In the genomic region with DNA sequence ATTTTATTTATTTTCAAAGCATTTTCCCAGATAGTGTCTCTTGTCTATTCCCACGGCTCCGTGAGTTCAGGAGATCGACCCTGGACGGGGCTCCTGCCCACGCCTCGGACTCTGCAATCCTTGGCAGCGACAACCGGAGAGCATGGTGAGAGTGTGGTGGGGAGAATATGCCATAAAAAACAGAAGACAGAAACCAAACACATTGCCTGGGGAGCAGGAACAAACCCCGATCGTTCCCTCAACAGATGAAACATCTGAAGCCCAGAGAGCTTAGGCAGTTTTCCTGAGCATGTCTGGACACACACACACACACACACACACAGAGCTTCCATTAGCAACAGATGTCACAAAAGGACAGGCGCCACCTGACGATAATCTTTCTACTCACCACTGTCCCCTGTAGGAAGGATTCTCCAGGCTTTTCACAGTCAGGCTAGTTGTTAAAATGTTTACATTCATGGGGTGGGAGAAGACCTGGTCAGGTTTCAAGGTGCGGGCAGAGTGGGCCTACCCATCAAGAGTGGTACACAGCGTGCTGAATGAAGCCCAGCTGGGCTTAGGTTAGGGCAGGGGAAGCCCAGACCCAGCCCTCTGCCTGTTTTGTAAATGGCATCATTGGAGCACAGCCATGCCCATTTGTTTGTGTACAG, we compare ENCODE assay signal across 9 cellular contexts.
A peak's percentile ranks its signal among the peaks of the same experiment; 100 is the strongest.
DNase-seq lines count a peak whose midpoint lies in the region; ATAC-seq and TF ChIP-seq lines count a peak whose summit lies in the region.
"Had no signal": no experiment of that assay in that cellular context is flagged by ENCODE, and none has a peak within 500 bp of the region (broad histone marks: within the 10 kb centered on the region; RNA-seq: fewer than 3 reads in every experiment).

No MANE protein-coding gene starts in this region.

- no peaks in the 10 kb centered on the region for H3K79me2 ChIP-seq in osteoblast (ENCODE audit: insufficient read depth, low read length)

- peaks cover 0 to 5% of the 10 kb centered on the region in 2 donors for H3K4me1 Mint-ChIP-seq in natural killer cell

- H2AFZ ChIP-seq in osteoblast (ENCODE audit: low read length), result peak overlapping the region; percentile 31

- H3K4me1 ChIP-seq in osteoblast (ENCODE audit: insufficient read depth, low read length), result no peaks in the 10 kb centered on the region

- no peak overlapping the region for H3K4me3 Mint-ChIP-seq in natural killer cell

- no peaks in the 10 kb centered on the region for H4K20me1 ChIP-seq in osteoblast (ENCODE audit: insufficient read depth, low read length)

- H3K4me3 ChIP-seq in osteoblast (ENCODE audit: insufficient read depth, low read length), result no peak overlapping the region
- H3K4me3 ChIP-seq: GM12878 had no signal

- no peak overlapping the region for H3K27ac Mint-ChIP-seq in natural killer cell

- peak overlapping the region; percentile 63 for H3K27ac ChIP-seq in cingulate gyrus (ENCODE audit: low read depth, low read length)
- H3K27ac ChIP-seq in osteoblast (ENCODE audit: low read depth, low read length), result no peak overlapping the region

- ATAC-seq in natural killer cell, result no peak
- ATAC-seq in HG03280 (IDR thresholded peaks at IDR 0.05; ENCODE audit: unreplicated experiment), result no peak
- ATAC-seq: GM12878 had no signal

- DNase-seq in GM04503 (ENCODE audit: low read depth), result peak; percentile 9
- peak; percentile 80 for DNase-seq in NCI-H2107 treated with DMSO at 0.1 percent for 48 hours (lab: John Stamatoyannopoulos, UW; ENCODE audit: unreplicated experiment)
- DNase-seq in osteoblast (ENCODE audit: insufficient read length, low spot score, missing footprints), result no peak
- no peak for DNase-seq in activated gamma-delta T cell treated with Interleukin-2 at 50 U/mL for 16 hours
- no peak for DNase-seq in natural killer cell
- DNase-seq in COLO829 (ENCODE audit: low spot score), result no peak

- peaks cover 4% of the 10 kb centered on the region for H3K9me3 ChIP-seq in osteoblast (ENCODE audit: low read depth, low read length)

- peaks cover 9 to 31% of the 10 kb centered on the region in 2 donors for H3K27me3 Mint-ChIP-seq in natural killer cell (ENCODE audit: low read depth in 2 of 2)

- TF ChIP-seq CTCF in osteoblast (IDR thresholded peaks at IDR 0.05; ENCODE audit: extremely low read depth, low read depth, low read length) (peak; percentile 21), natural killer cell (IDR thresholded peaks at IDR 0.05) (no peak)

- H3K4me2 ChIP-seq in osteoblast (ENCODE audit: insufficient read depth, low read length), result peak overlapping the region; percentile 14

- peaks cover 9% of the 10 kb centered on the region for H3K36me3 Mint-ChIP-seq in natural killer cell

- intact Hi-C loops in natural killer cell (cut with micrococcal nuclease), result no loop called here

- peaks cover 33% of the 10 kb centered on the region for H3K27me3 ChIP-seq in osteoblast (ENCODE audit: insufficient read depth, low read length)

- H3K9me3 Mint-ChIP-seq in natural killer cell, result peaks cover 2 to 5% of the 10 kb centered on the region in 2 donors

- no peaks in the 10 kb centered on the region for H3K36me3 ChIP-seq in osteoblast (ENCODE audit: insufficient read depth, low read length)

Comparison
In these comparisons a context has a peak if more than half of its experiments do, and no peak if none do; other contexts are left out.
1. DNase-seq: peak in GM04503 (single experiment) and NCI-H2107 treated with DMSO at 0.1 percent for 48 hours (single experiment); none in osteoblast (single experiment), activated gamma-delta T cell treated with Interleukin-2 at 50 U/mL for 16 hours (single experiment), natural killer cell (single experiment) and COLO829 (single experiment).